Comparison of ENCODE assay signal across 1 cellular context in the genomic region with DNA sequence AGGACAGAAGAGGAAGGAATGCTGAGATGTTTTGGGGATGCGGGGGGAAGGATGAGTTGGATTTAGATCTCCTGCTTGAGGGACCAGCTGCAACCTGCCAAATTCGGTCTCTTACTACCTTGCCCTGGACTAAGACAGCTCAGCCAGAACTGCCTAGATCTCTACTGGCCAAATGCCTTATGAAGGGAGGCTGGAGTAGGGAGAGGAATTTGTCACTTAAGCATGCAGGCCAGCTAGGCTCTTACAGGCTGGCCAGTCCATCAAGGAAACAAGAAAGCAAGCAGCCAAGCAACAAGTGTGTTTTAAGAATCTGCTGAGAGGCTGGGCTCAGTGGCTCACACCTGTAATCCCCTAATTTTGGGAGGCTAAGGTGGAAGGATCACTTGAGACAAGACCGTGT.
TF ChIP-seq lines count a peak whose summit lies in the region.

No MANE protein-coding gene starts in this region.

TF ChIP-seq in K562, 482 proteins besides CTCF, POLR2A, EP300 and RAD21 (continued from another document):
- TF ChIP-seq, protein P1, sequence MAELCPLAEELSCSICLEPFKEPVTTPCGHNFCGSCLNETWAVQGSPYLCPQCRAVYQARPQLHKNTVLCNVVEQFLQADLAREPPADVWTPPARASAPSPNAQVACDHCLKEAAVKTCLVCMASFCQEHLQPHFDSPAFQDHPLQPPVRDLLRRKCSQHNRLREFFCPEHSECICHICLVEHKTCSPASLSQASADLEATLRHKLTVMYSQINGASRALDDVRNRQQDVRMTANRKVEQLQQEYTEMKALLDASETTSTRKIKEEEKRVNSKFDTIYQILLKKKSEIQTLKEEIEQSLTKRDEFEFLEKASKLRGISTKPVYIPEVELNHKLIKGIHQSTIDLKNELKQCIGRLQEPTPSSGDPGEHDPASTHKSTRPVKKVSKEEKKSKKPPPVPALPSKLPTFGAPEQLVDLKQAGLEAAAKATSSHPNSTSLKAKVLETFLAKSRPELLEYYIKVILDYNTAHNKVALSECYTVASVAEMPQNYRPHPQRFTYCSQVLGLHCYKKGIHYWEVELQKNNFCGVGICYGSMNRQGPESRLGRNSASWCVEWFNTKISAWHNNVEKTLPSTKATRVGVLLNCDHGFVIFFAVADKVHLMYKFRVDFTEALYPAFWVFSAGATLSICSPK (IDR thresholded peaks at IDR 0.05; ENCODE audit: borderline replicate concordance) = no peak
- TF ChIP-seq ZNF23 (CRISPR knock-in tag; IDR thresholded peaks at IDR 0.05) (no peak), RHOXF2B (CRISPR knock-in tag; conservative IDR thresholded peaks at IDR 0.05) (no peak), POU5F1 (IDR thresholded peaks at IDR 0.05; ENCODE audit: borderline replicate concordance, low read depth, low read length, partially characterized antibody) (no peak)
